In the genomic region with DNA sequence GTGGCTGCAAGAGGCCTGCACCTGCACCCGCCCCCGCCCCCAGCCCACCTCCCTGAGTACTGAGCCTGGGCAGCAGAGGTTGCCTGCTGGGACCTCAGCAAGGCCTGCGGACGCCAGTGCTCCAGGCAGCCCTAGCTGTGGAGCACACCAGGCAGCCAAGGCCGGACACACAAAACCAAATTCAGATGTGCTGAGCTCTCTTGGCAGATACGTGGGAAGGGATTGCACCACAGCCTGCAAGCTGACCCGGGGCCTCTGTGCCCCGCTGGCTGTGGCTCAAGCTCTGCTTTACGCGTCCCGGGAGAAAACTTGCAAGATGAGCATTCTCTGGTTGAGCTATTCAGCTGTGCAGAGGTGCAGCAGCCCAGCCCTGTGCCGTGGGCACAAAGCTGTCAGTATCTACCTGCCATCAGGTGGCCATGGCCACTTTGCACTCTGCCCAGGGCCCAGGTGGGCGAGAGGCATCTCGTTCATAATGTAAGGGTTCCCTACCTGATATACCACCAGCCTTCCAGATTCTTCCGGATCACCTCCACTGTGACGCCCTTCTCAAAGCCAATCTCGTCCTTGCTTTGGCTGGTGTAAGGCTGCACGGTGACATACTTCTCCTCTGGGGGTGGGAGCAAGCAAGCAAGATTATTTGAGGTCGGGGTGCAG, we compare ENCODE assay signal across 13 cellular contexts.
DNase-seq lines count a peak whose midpoint lies in the region; ATAC-seq and TF ChIP-seq lines count a peak whose summit lies in the region.
"Had no signal": no experiment of that assay in that cellular context is flagged by ENCODE, and none has a peak within 500 bp of the region (broad histone marks: within the 10 kb centered on the region; RNA-seq: fewer than 3 reads in every experiment).

No MANE protein-coding gene starts in this region.

- in situ Hi-C loops in GM13976 (cut with MboI; ENCODE audit: low sequenced_read_pairs, unreplicated experiment), result no loop called here

- H3K9me3 Mint-ChIP-seq in progenitor cell of endocrine pancreas (ENCODE audit: low read depth), result no peaks in the 10 kb centered on the region
- H3K9me3 Mint-ChIP-seq in activated CD4-positive, alpha-beta T cell treated with anti-CD3 and anti-CD28 coated beads, Interleukin-2, amount 10 ng/mL, durations not matched to agents 24 days and 14 days, result no peaks in the 10 kb centered on the region

- 56 to 76% methylated on average over 19 of the region's 19 CpGs for WGBS in heart right ventricle, 2 donors

- no peaks in the 10 kb centered on the region for H3K27me3 Mint-ChIP-seq in progenitor cell of endocrine pancreas
- no peaks in the 10 kb centered on the region for H3K27me3 Mint-ChIP-seq in activated CD4-positive, alpha-beta T cell treated with anti-CD3 and anti-CD28 coated beads, Interleukin-2, amount 10 ng/mL, durations not matched to agents 24 days and 14 days

- no peak for TF ChIP-seq CTCF in WERI-Rb-1 (IDR thresholded peaks at IDR 0.05; ENCODE audit: low read depth, low read length)
- TF ChIP-seq CTCF in heart right ventricle (IDR thresholded peaks at IDR 0.05), result no peak
- no peak for TF ChIP-seq CTCF in progenitor cell of endocrine pancreas (IDR thresholded peaks at IDR 0.05; ENCODE audit: unreplicated experiment)
- no peak for TF ChIP-seq CTCF in GM13976 (IDR thresholded peaks at IDR 0.05; ENCODE audit: borderline replicate concordance, control extremely low read depth, extremely low read depth, insufficient read depth, missing control alignments)

- H3K4me3 ChIP-seq in WERI-Rb-1 (ENCODE audit: low read depth, low read length) (no peak overlapping the region), heart right ventricle (no peak overlapping the region)

- peak; percentile 12 to 74 (median 41) for ATAC-seq in heart right ventricle
- no peak for ATAC-seq in HG02763 (IDR thresholded peaks at IDR 0.05; ENCODE audit: unreplicated experiment)
- ATAC-seq: esophagus mucosa had no signal

- H3K9me3 ChIP-seq in WERI-Rb-1 (ENCODE audit: severe bottlenecking) (no peaks in the 10 kb centered on the region), heart right ventricle (no peaks in the 10 kb centered on the region)
- H3K9me3 ChIP-seq: BE2C had no signal

- H3K36me3 Mint-ChIP-seq in progenitor cell of endocrine pancreas (ENCODE audit: insufficient read depth), result peaks cover 4% of the 10 kb centered on the region
- peaks cover 3% of the 10 kb centered on the region for H3K36me3 Mint-ChIP-seq in activated CD4-positive, alpha-beta T cell treated with anti-CD3 and anti-CD28 coated beads, Interleukin-2, amount 10 ng/mL, durations not matched to agents 24 days and 14 days (ENCODE audit: low read depth)

- no peak overlapping the region for H3K4me3 Mint-ChIP-seq in progenitor cell of endocrine pancreas (ENCODE audit: low read depth)
- no peak overlapping the region for H3K4me3 Mint-ChIP-seq in activated CD4-positive, alpha-beta T cell treated with anti-CD3 and anti-CD28 coated beads, Interleukin-2, amount 10 ng/mL, durations not matched to agents 24 days and 14 days

- peaks cover 46 to 97% (median 87%) of the 10 kb centered on the region in 9 donors for H3K4me1 ChIP-seq in heart right ventricle

- no peaks in the 10 kb centered on the region for H3K4me1 Mint-ChIP-seq in progenitor cell of endocrine pancreas (ENCODE audit: low read depth)
- peaks cover 3% of the 10 kb centered on the region for H3K4me1 Mint-ChIP-seq in activated CD4-positive, alpha-beta T cell treated with anti-CD3 and anti-CD28 coated beads, Interleukin-2, amount 10 ng/mL, durations not matched to agents 24 days and 14 days

- intact Hi-C loops in heart right ventricle (cut with DNase I), result loop anchor here in 6 of 10 donors (5.0 to 10.0 kb wide), 5 partner anchors 35 to 238 kb away; a partner anchor contains a TSS
- intact Hi-C loops in activated CD4-positive, alpha-beta T cell treated with anti-CD3 and anti-CD28 coated beads, Interleukin-2, amount 10 ng/mL, durations not matched to agents 24 days and 14 days (cut with micrococcal nuclease), result no loop called here

- DNase-seq in AG08396 (ENCODE audit: low spot score) (peak; percentile 90), WERI-Rb-1 (no peak), heart right ventricle (peak; percentile 50 to 71), progenitor cell of endocrine pancreas (ENCODE audit: low spot score, unreplicated experiment) (no peak), cerebellum (ENCODE audit: low spot score) (no peak), GM13976 (ENCODE audit: low spot score) (no peak)
- DNase-seq in activated CD4-positive, alpha-beta T cell treated with anti-CD3 and anti-CD28 coated beads, Interleukin-2, amount 10 ng/mL, durations not matched to agents 24 days and 14 days, result no peak
- DNase-seq: activated CD8-positive, alpha-beta memory T cell treated with anti-CD3 and anti-CD28 coated beads for 24 hours; BE2C; mesendoderm; NCI-H510A treated with DMSO at 0.1 percent for 48 hours had no signal

- H3K36me3 ChIP-seq in WERI-Rb-1 (no peaks in the 10 kb centered on the region), heart right ventricle (peaks cover 0 to 58% (median 12%) of the 10 kb centered on the region in 9 donors)

- H3K27ac ChIP-seq in WERI-Rb-1 (peak overlapping the region; percentile 33; the same call in 1 of the 2 replicates), heart right ventricle (peak overlapping the region in 9 of 10 donors; percentile 40 to 85 (median 72))

- peak overlapping the region; percentile 59 for H3K27ac Mint-ChIP-seq in progenitor cell of endocrine pancreas
- H3K27ac Mint-ChIP-seq in activated CD4-positive, alpha-beta T cell treated with anti-CD3 and anti-CD28 coated beads, Interleukin-2, amount 10 ng/mL, durations not matched to agents 24 days and 14 days, result no peak overlapping the region

- no peaks in the 10 kb centered on the region for H3K27me3 ChIP-seq in WERI-Rb-1 (ENCODE audit: insufficient read depth, low read depth, severe bottlenecking)
- H3K27me3 ChIP-seq in heart right ventricle, result no peaks in the 10 kb centered on the region
- H3K27me3 ChIP-seq: BE2C had no signal

Comparison
In these comparisons a context has a peak if more than half of its experiments do, and no peak if none do; other contexts are left out.
1. DNase-seq: peak in AG08396 (single experiment) and heart right ventricle (2 of 2); none in WERI-Rb-1 (single experiment), progenitor cell of endocrine pancreas (single experiment), cerebellum (single experiment), activated CD4-positive, alpha-beta T cell treated with anti-CD3 and anti-CD28 coated beads, Interleukin-2, amount 10 ng/mL, durations not matched to agents 24 days and 14 days (single experiment) and GM13976 (single experiment).